In genomic region chrX:1323315-1323714, GRCh38 we compare ENCODE assay signal across 8 cellular contexts. TPM values are rescaled to one million over a fixed set of nuclear protein-coding genes. Genes with fewer than 3 reads are reported as not detected.
A peak's percentile ranks its signal among the peaks of the same experiment; 100 is the strongest.
DNase-seq lines count a peak whose midpoint lies in the region; ATAC-seq lines count a peak whose summit lies in the region.

No MANE protein-coding gene starts in this region.

- DNase-seq in NCI-H2171 treated with DMSO at 0.1 percent for 48 hours (lab: John Stamatoyannopoulos, UW) (peak; percentile 13), NCI-H2171 (lab: John Stamatoyannopoulos, UW) (no peak), NCI-H526 (lab: John Stamatoyannopoulos, UW) (peak; percentile 48 to 60), head of caudate nucleus (peak in 23 of 42 donors; percentile 10 to 56 (median 24))
- DNase-seq in activated CD8-positive, alpha-beta T cell treated with anti-CD3 and anti-CD28 coated beads, Interleukin-2, amount 10 ng/mL, durations not matched to agents 7 days and 5 days = peak; percentile 79
- DNase-seq in stimulated activated CD4-positive, alpha-beta T cell treated with anti-CD3 and anti-CD28 coated beads, Interleukin-4, amount 100 ng/mL, for 24 hours = peak; percentile 61

- no peaks in the 10 kb centered on the region for H3K27me3 Mint-ChIP-seq in activated CD8-positive, alpha-beta T cell treated with anti-CD3 and anti-CD28 coated beads, Interleukin-2, amount 10 ng/mL, durations not matched to agents 7 days and 5 days (ENCODE audit: low read depth)

- POLR2A ChIA-PET in activated CD8-positive, alpha-beta T cell treated with anti-CD3 and anti-CD28 coated beads, Interleukin-2, amount 10 ng/mL, durations not matched to agents 7 days and 5 days (lab: Charles Lee) = no interaction called here

- H3K4me3 Mint-ChIP-seq in activated CD8-positive, alpha-beta T cell treated with anti-CD3 and anti-CD28 coated beads, Interleukin-2, amount 10 ng/mL, durations not matched to agents 7 days and 5 days = no peak overlapping the region

- H3K36me3 Mint-ChIP-seq in activated CD8-positive, alpha-beta T cell treated with anti-CD3 and anti-CD28 coated beads, Interleukin-2, amount 10 ng/mL, durations not matched to agents 7 days and 5 days (ENCODE audit: low read depth) = no peaks in the 10 kb centered on the region

- intact Hi-C loops in head of caudate nucleus (cut with DNase I) = no loop called here

- no peak overlapping the region for H3K27ac Mint-ChIP-seq in activated CD8-positive, alpha-beta T cell treated with anti-CD3 and anti-CD28 coated beads, Interleukin-2, amount 10 ng/mL, durations not matched to agents 7 days and 5 days

- no peaks in the 10 kb centered on the region for H3K9me3 Mint-ChIP-seq in activated CD8-positive, alpha-beta T cell treated with anti-CD3 and anti-CD28 coated beads, Interleukin-2, amount 10 ng/mL, durations not matched to agents 7 days and 5 days (ENCODE audit: insufficient read depth)

- peak; percentile 77 for ATAC-seq in HG02642 (IDR thresholded peaks at IDR 0.05; ENCODE audit: poor library complexity, unreplicated experiment)
- peak; percentile 87 for ATAC-seq in activated CD8-positive, alpha-beta T cell treated with anti-CD3 and anti-CD28 coated beads, Interleukin-2, amount 10 ng/mL, durations not matched to agents 7 days and 5 days
- ATAC-seq in GM21737 (IDR thresholded peaks at IDR 0.05; ENCODE audit: unreplicated experiment) = no peak

- CTCF ChIA-PET in activated CD8-positive, alpha-beta T cell treated with anti-CD3 and anti-CD28 coated beads, Interleukin-2, amount 10 ng/mL, durations not matched to agents 7 days and 5 days (lab: Charles Lee) = no interaction called here

- peaks cover 13% of the 10 kb centered on the region for H3K4me1 Mint-ChIP-seq in activated CD8-positive, alpha-beta T cell treated with anti-CD3 and anti-CD28 coated beads, Interleukin-2, amount 10 ng/mL, durations not matched to agents 7 days and 5 days (ENCODE audit: low read depth)

RNA-seq across cellular contexts. Expression of gene IL3RA, which starts 13.3 kb away (rescaled TPM):
- under 1 TPM; 0.60 to 0.61 TPM for total RNA-seq in activated CD8-positive, alpha-beta T cell treated with anti-CD3 and anti-CD28 coated beads, Interleukin-2, amount 10 ng/mL, durations not matched to agents 7 days and 5 days

RNA-seq across cellular contexts. Expression of gene CSF2RA, which starts 54.7 kb away (rescaled TPM):
- total RNA-seq in activated CD8-positive, alpha-beta T cell treated with anti-CD3 and anti-CD28 coated beads, Interleukin-2, amount 10 ng/mL, durations not matched to agents 7 days and 5 days = not detected
